ENCODE assay signal across 8 cellular contexts in the genomic region with DNA sequence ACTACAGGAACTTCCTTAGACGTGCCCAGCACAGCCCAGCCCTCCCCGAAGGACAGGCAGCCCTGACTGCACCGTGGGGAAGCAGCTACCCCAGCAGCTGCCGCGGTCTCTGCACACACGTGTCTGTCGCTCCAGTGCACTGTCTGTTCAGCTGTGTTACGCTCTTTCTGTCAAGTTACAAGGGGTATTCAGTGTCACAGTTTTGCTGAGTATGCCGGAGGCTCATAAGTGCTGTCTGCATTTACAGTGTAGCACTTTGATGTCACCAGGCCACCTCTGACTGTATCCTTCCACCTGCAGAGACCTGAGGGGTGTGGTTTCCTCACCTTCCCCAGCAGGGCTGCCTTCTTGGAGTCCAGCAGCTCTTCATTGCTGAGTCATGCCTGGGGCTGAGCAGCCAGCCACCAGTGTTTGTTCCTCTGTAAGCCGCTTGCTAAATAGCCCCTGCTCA.
DNase-seq lines count a peak whose midpoint lies in the region; ATAC-seq and TF ChIP-seq lines count a peak whose summit lies in the region.

No MANE protein-coding gene starts in this region.

- TF ChIP-seq POLR2A in esophagus squamous epithelium (IDR thresholded peaks at IDR 0.05) = no peak

- no peak overlapping the region for H3K4me3 Mint-ChIP-seq in activated naive CD8-positive, alpha-beta T cell treated with anti-CD3 and anti-CD28 coated beads, Interleukin-2, amount 10 ng/mL, durations not matched to agents 7 days and 5 days
- no peak overlapping the region for H3K4me3 Mint-ChIP-seq in nephron
- H3K4me3 Mint-ChIP-seq in mesothelial cell of epicardium = no peak overlapping the region

- peaks cover 18% of the 10 kb centered on the region for H3K36me3 Mint-ChIP-seq in activated naive CD8-positive, alpha-beta T cell treated with anti-CD3 and anti-CD28 coated beads, Interleukin-2, amount 10 ng/mL, durations not matched to agents 7 days and 5 days
- peaks cover 59% of the 10 kb centered on the region for H3K36me3 Mint-ChIP-seq in nephron (ENCODE audit: low read depth)
- H3K36me3 Mint-ChIP-seq in mesothelial cell of epicardium = peaks cover 32% of the 10 kb centered on the region

- no peak for TF ChIP-seq RAD21 in Ishikawa (IDR thresholded peaks at IDR 0.05; ENCODE audit: low read depth)

- no peak overlapping the region for H3K27ac ChIP-seq in esophagus squamous epithelium

- H3K4me3 ChIP-seq in esophagus squamous epithelium = no peak overlapping the region

- DNase-seq in activated naive CD8-positive, alpha-beta T cell treated with anti-CD3 and anti-CD28 coated beads, Interleukin-2, amount 10 ng/mL, durations not matched to agents 7 days and 5 days = no peak
- no peak for DNase-seq in NCI-H1930 (lab: John Stamatoyannopoulos, UW)
- no peak for DNase-seq in esophagus squamous epithelium (lab: John Stamatoyannopoulos, UW)
- DNase-seq in mesothelial cell of epicardium (ENCODE audit: low spot score in 2 of 2, unreplicated experiment in 2 of 2) = no peak

- POLR2A ChIA-PET in activated naive CD8-positive, alpha-beta T cell treated with anti-CD3 and anti-CD28 coated beads, Interleukin-2, amount 10 ng/mL, durations not matched to agents 7 days and 5 days (lab: Charles Lee) = no interaction called here

- peaks cover 0 to 10% (median 0%) of the 10 kb centered on the region in 3 donors for H3K4me1 ChIP-seq in esophagus squamous epithelium

- peak; percentile 70 for ATAC-seq in GM18502 (IDR thresholded peaks at IDR 0.05; ENCODE audit: poor library complexity, unreplicated experiment)
- ATAC-seq in GM21576 (IDR thresholded peaks at IDR 0.05; ENCODE audit: unreplicated experiment) = peak; percentile 63
- ATAC-seq in activated naive CD8-positive, alpha-beta T cell treated with anti-CD3 and anti-CD28 coated beads, Interleukin-2, amount 10 ng/mL, durations not matched to agents 7 days and 5 days (ENCODE audit: low read depth) = peak; percentile 59

- peak overlapping the region; percentile 34 for H3K27ac Mint-ChIP-seq in activated naive CD8-positive, alpha-beta T cell treated with anti-CD3 and anti-CD28 coated beads, Interleukin-2, amount 10 ng/mL, durations not matched to agents 7 days and 5 days
- H3K27ac Mint-ChIP-seq in nephron = peak overlapping the region; percentile 46 to 86 (median 75)
- H3K27ac Mint-ChIP-seq in mesothelial cell of epicardium = no peak overlapping the region

- no peaks in the 10 kb centered on the region for H3K27me3 ChIP-seq in esophagus squamous epithelium

- 74 to 84% methylated on average over 5 to 10 of the region's 10 CpGs for WGBS in esophagus squamous epithelium, 2 donors

- TF ChIP-seq CTCF in nephron (IDR thresholded peaks at IDR 0.05; ENCODE audit: unreplicated experiment in 3 of 3) (no peak), esophagus squamous epithelium (IDR thresholded peaks at IDR 0.05) (no peak), mesothelial cell of epicardium (IDR thresholded peaks at IDR 0.05; ENCODE audit: unreplicated experiment) (no peak)

- intact Hi-C loops in esophagus squamous epithelium (cut with DNase I) = no loop called here

- H3K36me3 ChIP-seq in esophagus squamous epithelium = peaks cover 6 to 91% (median 31%) of the 10 kb centered on the region in 3 donors

- H3K4me1 Mint-ChIP-seq in activated naive CD8-positive, alpha-beta T cell treated with anti-CD3 and anti-CD28 coated beads, Interleukin-2, amount 10 ng/mL, durations not matched to agents 7 days and 5 days = peaks cover 13% of the 10 kb centered on the region
- H3K4me1 Mint-ChIP-seq in nephron (peaks cover 64% of the 10 kb centered on the region), mesothelial cell of epicardium (peaks cover 2% of the 10 kb centered on the region)

- TF ChIP-seq EP300 in Ishikawa (IDR thresholded peaks at IDR 0.05; ENCODE audit: borderline replicate concordance) = no peak

- H3K9me3 Mint-ChIP-seq in activated naive CD8-positive, alpha-beta T cell treated with anti-CD3 and anti-CD28 coated beads, Interleukin-2, amount 10 ng/mL, durations not matched to agents 7 days and 5 days = no peaks in the 10 kb centered on the region
- H3K9me3 Mint-ChIP-seq in nephron (no peaks in the 10 kb centered on the region), mesothelial cell of epicardium (no peaks in the 10 kb centered on the region)

- H3K27me3 Mint-ChIP-seq in activated naive CD8-positive, alpha-beta T cell treated with anti-CD3 and anti-CD28 coated beads, Interleukin-2, amount 10 ng/mL, durations not matched to agents 7 days and 5 days = no peaks in the 10 kb centered on the region
- H3K27me3 Mint-ChIP-seq in nephron (ENCODE audit: low read depth) (no peaks in the 10 kb centered on the region), mesothelial cell of epicardium (ENCODE audit: low read depth) (no peaks in the 10 kb centered on the region)

- no peaks in the 10 kb centered on the region for H3K9me3 ChIP-seq in esophagus squamous epithelium

TF ChIP-seq in Ishikawa, 13 proteins besides CTCF, POLR2A, EP300 and RAD21:
- peak; percentile 59; the same call in 1 of the 2 replicates for TF ChIP-seq MAX (IDR thresholded peaks at IDR 0.05)
- TF ChIP-seq EGR1 (IDR thresholded peaks at IDR 0.05) = no peak
